9 cellular contexts compared by ENCODE assay signal in the genomic region with DNA sequence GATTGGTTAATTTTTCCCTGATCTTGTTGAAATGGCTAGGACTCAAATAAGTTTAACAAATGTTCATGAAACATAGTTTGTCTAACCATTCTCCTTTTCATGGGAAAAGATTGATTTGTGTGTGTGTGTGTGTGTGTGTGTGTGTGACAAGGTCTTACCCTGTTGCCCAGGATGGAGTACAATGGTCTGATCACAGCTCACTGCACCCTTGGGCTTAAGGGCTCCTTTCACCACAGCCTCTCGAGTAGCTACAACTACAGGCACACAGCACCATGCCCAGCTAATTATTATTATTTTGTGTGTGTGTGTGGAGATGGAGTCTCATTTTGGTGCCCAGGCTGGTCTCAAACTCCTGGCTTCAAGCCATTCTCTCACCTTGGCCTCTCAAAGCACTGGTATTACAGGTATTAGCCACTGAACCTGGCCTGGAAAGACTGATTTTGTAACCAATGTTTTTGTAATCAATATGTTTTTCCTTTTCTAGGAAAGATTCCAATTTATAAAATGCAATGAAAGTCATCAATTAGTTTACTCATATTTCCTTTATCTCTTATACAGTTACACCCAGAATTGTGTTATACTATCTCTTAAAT.
"Had no signal": no experiment of that assay in that cellular context is flagged by ENCODE, and none has a peak within 500 bp of the region (broad histone marks: within the 10 kb centered on the region; RNA-seq: fewer than 3 reads in every experiment).

No MANE protein-coding gene starts in this region.

- H3K27ac Mint-ChIP-seq: GM23338, H9 had no signal

- H2AFZ ChIP-seq: GM23338 had no signal

- H3K9me3 Mint-ChIP-seq: GM23338, H9 had no signal

- H3K27ac ChIP-seq: HL-60 had no signal

- ATAC-seq: GM23338, K562 had no signal

- H3K4me3 ChIP-seq: GM23338, K562 had no signal

- H3K4me2 ChIP-seq: GM23338 had no signal

- FAIRE-seq: H1, H54, K562 had no signal

- DNase-seq: H9, HCEC 1CT, IMR-90, KG1 had no signal

- H3K4me1 Mint-ChIP-seq: GM23338, H9 had no signal

- H3K4me3 Mint-ChIP-seq: GM23338, H9 had no signal
